ENCODE assay signal across 1 cellular context in the genomic region with DNA sequence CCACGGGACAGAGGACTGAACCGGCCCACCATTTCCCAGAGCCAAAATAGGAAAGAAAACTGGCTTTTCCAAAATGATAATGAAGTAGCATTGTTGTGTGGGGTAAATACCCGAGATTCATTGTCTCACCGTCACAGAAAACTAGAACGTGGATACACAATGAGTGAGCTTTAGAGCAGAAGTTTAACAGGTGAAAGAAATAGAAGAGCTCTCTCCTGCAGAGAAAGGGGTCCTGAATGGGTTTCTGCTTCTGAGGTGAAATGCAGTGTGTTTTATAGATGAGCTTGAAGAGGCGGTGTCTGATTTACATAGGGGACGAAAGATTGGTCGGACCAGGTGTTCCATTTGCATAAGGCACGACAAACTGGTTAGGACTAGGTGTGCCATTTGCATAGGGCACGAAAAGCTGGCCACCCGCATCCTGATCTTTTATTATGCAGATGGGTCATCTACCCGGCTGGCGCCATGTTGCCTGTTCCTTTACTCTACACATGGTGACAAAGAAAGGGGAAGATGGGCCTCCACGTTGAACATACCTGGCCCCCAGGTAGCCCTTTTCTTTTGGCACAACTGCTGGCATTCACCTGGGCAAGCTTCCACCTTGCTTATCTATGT.
TF ChIP-seq lines count a peak whose summit lies in the region.

No MANE protein-coding gene starts in this region.

TF ChIP-seq in H1, 55 proteins besides CTCF, POLR2A, EP300 and RAD21:
- no peak for TF ChIP-seq ZNF274 (IDR thresholded peaks at IDR 0.05; ENCODE audit: borderline replicate concordance, extremely low read depth, low read length)
- TF ChIP-seq, protein P1, sequence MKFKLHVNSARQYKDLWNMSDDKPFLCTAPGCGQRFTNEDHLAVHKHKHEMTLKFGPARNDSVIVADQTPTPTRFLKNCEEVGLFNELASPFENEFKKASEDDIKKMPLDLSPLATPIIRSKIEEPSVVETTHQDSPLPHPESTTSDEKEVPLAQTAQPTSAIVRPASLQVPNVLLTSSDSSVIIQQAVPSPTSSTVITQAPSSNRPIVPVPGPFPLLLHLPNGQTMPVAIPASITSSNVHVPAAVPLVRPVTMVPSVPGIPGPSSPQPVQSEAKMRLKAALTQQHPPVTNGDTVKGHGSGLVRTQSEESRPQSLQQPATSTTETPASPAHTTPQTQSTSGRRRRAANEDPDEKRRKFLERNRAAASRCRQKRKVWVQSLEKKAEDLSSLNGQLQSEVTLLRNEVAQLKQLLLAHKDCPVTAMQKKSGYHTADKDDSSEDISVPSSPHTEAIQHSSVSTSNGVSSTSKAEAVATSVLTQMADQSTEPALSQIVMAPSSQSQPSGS (IDR thresholded peaks at IDR 0.05; ENCODE audit: low read length) = no peak
- TF ChIP-seq SAP30 (IDR thresholded peaks at IDR 0.05; ENCODE audit: insufficient read depth, insufficient replicate concordance, low read length) = no peak
- no peak for TF ChIP-seq BRCA1 (IDR thresholded peaks at IDR 0.05; ENCODE audit: low read depth, low read length)
- no peak for TF ChIP-seq SP4 (IDR thresholded peaks at IDR 0.05; ENCODE audit: low read length)
- TF ChIP-seq TCF12 (IDR thresholded peaks at IDR 0.05; ENCODE audit: low read depth, low read length) = peak; percentile 70; the same call in 1 of the 2 replicates
- no peak for TF ChIP-seq HDAC6 (IDR thresholded peaks at IDR 0.05; ENCODE audit: low read depth, low read length)
- TF ChIP-seq YY1 (IDR thresholded peaks at IDR 0.05; ENCODE audit: low read depth, low read length) = peak; percentile 85
- peak; percentile 25 for TF ChIP-seq ASH2L (IDR thresholded peaks at IDR 0.05; ENCODE audit: low read length)
- no peak for TF ChIP-seq CREB1 (IDR thresholded peaks at IDR 0.05)
- no peak for TF ChIP-seq SIX5 (IDR thresholded peaks at IDR 0.05; ENCODE audit: low read depth, low read length)
- TF ChIP-seq EZH2 (IDR thresholded peaks at IDR 0.05; ENCODE audit: low read depth, low read length, severe bottlenecking) = no peak
- peak; percentile 56; the same call in 1 of the 2 replicates for TF ChIP-seq TAF1 (IDR thresholded peaks at IDR 0.05; ENCODE audit: low read depth, low read length)
- TF ChIP-seq TBP (IDR thresholded peaks at IDR 0.05; ENCODE audit: low read depth, low read length) = peak; percentile 93
- TF ChIP-seq PHF8 (conservative IDR thresholded peaks at IDR 0.05; ENCODE audit: low read depth, low read length) = no peak
- TF ChIP-seq KDM1A (IDR thresholded peaks at IDR 0.05; ENCODE audit: borderline replicate concordance, low read length) = no peak
- TF ChIP-seq NANOG (IDR thresholded peaks at IDR 0.05; ENCODE audit: insufficient read depth, low read depth, low read length, poor library complexity, severe bottlenecking) = peak; percentile 32
- no peak for TF ChIP-seq CEBPB (IDR thresholded peaks at IDR 0.05; ENCODE audit: low read depth, low read length)
- TF ChIP-seq, protein P2, sequence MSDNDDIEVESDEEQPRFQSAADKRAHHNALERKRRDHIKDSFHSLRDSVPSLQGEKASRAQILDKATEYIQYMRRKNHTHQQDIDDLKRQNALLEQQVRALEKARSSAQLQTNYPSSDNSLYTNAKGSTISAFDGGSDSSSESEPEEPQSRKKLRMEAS (IDR thresholded peaks at IDR 0.05) = peak; percentile 56
- TF ChIP-seq SP1 (IDR thresholded peaks at IDR 0.05; ENCODE audit: low read depth, low read length) = peak; percentile 76
- peak; percentile 34; the same call in 1 of the 2 replicates for TF ChIP-seq POU5F1 (IDR thresholded peaks at IDR 0.05; ENCODE audit: low read depth, low read length)
- TF ChIP-seq POLR2AphosphoS5 (IDR thresholded peaks at IDR 0.05; ENCODE audit: low read depth, low read length) = peak; percentile 79
- no peak for TF ChIP-seq JUND (IDR thresholded peaks at IDR 0.05; ENCODE audit: low read length)
- TF ChIP-seq GTF2F1 (IDR thresholded peaks at IDR 0.05; ENCODE audit: borderline replicate concordance, low read depth, low read length) = 0 out of 2 replicates have a peak, but pooled peaks have one; percentile 62
TF ChIP-seq in H1: peak in this region for 11.
